Comparison of ENCODE assay signal across 11 cellular contexts in genomic region chr5:93163010-93163663, GRCh38.
DNase-seq lines count a peak whose midpoint lies in the region; ATAC-seq and TF ChIP-seq lines count a peak whose summit lies in the region.
"Had no signal": no experiment of that assay in that cellular context is flagged by ENCODE, and none has a peak within 500 bp of the region (broad histone marks: within the 10 kb centered on the region; RNA-seq: fewer than 3 reads in every experiment).

No MANE protein-coding gene starts in this region.

- H3K18ac ChIP-seq in IMR-90 (ENCODE audit: low read depth, low read length) = no peak overlapping the region

- peak overlapping the region; percentile 23; the same call in 1 of the 2 replicates for H3K4me2 ChIP-seq in IMR-90 (ENCODE audit: low read depth, low read length)

- H3K27ac ChIP-seq in IMR-90 (ENCODE audit: insufficient read depth, low read length) (no peak overlapping the region), lung (ENCODE audit: low read depth in 1 of 2, low read length in 1 of 2) (no peak overlapping the region)

- H2BK120ac ChIP-seq in IMR-90 (ENCODE audit: low read depth, low read length) = no peak overlapping the region

- no peak overlapping the region; the same call in 1 of the 2 replicates for H3K9ac ChIP-seq in IMR-90 (ENCODE audit: low read depth, low read length)

- H2AFZ ChIP-seq in IMR-90 (replicated peaks; ENCODE audit: low read length, poor library complexity) = no peak overlapping the region

- no peak for TF ChIP-seq POLR2A in IMR-90 (IDR thresholded peaks at IDR 0.05; ENCODE audit: low read depth, low read length)

- no peak overlapping the region for H4K8ac ChIP-seq in IMR-90 (ENCODE audit: low read depth in 2 of 2, low read length in 2 of 2)

- intact Hi-C loops in IMR-90 (cut with micrococcal nuclease) = no loop called here

- H3K4me3 ChIP-seq in AG04449 (ENCODE audit: low read depth, low read length) (no peak overlapping the region), IMR-90 (ENCODE audit: insufficient read depth, low read depth, low read length) (no peak overlapping the region), lung (no peak overlapping the region)

- in situ Hi-C loops in IMR-90 (cut with MboI; ENCODE audit: low sequenced_read_pairs) = no loop called here

- H4K91ac ChIP-seq in IMR-90 (ENCODE audit: insufficient read depth, low read depth, low read length) = no peak overlapping the region

- no peaks in the 10 kb centered on the region for H3K27me3 ChIP-seq in IMR-90 (ENCODE audit: control insufficient read depth, insufficient read depth, low read length)
- H3K27me3 ChIP-seq in lung (ENCODE audit: control insufficient read depth, insufficient read depth) = no peaks in the 10 kb centered on the region

- peak overlapping the region; percentile 18; the same call in 1 of the 2 replicates for H3K56ac ChIP-seq in IMR-90 (ENCODE audit: extremely low read depth, insufficient read depth, low read length)

- H2BK15ac ChIP-seq in IMR-90 (ENCODE audit: low read depth, low read length) = no peak overlapping the region

- no peaks in the 10 kb centered on the region for H4K20me1 ChIP-seq in IMR-90 (ENCODE audit: insufficient read depth, low read length)

- TF ChIP-seq CTCF in AG04449 (IDR thresholded peaks at IDR 0.05; ENCODE audit: insufficient read depth, low read length, missing control alignments) (no peak), IMR-90 (conservative IDR thresholded peaks at IDR 0.05; ENCODE audit: low read depth, low read length) (no peak), lung (IDR thresholded peaks at IDR 0.05; ENCODE audit: control extremely low read depth, extremely low read depth) (no peak), GM20000 (IDR thresholded peaks at IDR 0.05; ENCODE audit: extremely low read depth, missing control alignments) (no peak)

- DNase-seq in AG04449 (ENCODE audit: low read depth, low spot score) (peak; percentile 83), IMR-90 (peak; percentile 88), cerebellar cortex (ENCODE audit: low spot score) (peak; percentile 47), lung (ENCODE audit: low spot score) (no peak), GM20000 (ENCODE audit: low spot score) (no peak), NCI-H345 treated with DMSO at 0.1 percent for 48 hours (lab: John Stamatoyannopoulos, UW; ENCODE audit: unreplicated experiment) (no peak)
- no peak for DNase-seq in activated CD8-positive, alpha-beta memory T cell treated with anti-CD3 and anti-CD28 coated beads, Interleukin-2, amount 50 U/mL, for 4 hours
- DNase-seq: activated CD4-positive, alpha-beta T cell treated with anti-CD3 and anti-CD28 coated beads, Interleukin-2, amount 10 ng/mL, durations not matched to agents 7 days and 5 days; activated naive CD8-positive, alpha-beta T cell treated with anti-CD3 and anti-CD28 coated beads for 36 hours; NCI-H1105 had no signal

- TF ChIP-seq RAD21 in IMR-90 (IDR thresholded peaks at IDR 0.05; ENCODE audit: low read length) = no peak

- no peak overlapping the region for H2AK5ac ChIP-seq in IMR-90 (ENCODE audit: low read depth, low read length)

- H2AK9ac ChIP-seq in IMR-90 (replicated peaks; ENCODE audit: low read depth, low read length, poor library complexity) = no peak overlapping the region

- H3K4me1 ChIP-seq in IMR-90 (ENCODE audit: control insufficient read depth, insufficient read depth, low read length) (peaks cover 11% of the 10 kb centered on the region), lung (ENCODE audit: control insufficient read depth in 2 of 2, insufficient read depth in 2 of 2, low read length in 2 of 2) (peaks cover 2 to 4% of the 10 kb centered on the region in 2 donors)

- peak overlapping the region; percentile 33; the same call in 1 of the 2 replicates for H3K4ac ChIP-seq in IMR-90 (ENCODE audit: low read depth, low read length)

- POLR2A ChIA-PET in AG04449 (lab: Yijun Ruan, JAX) = no interaction called here
- POLR2A ChIA-PET in IMR-90 (lab: Charles Lee; ENCODE audit: unreplicated experiment) = no interaction called here

- H3K9me1 ChIP-seq in IMR-90 (ENCODE audit: insufficient read depth, low read length) = peaks cover 7% of the 10 kb centered on the region

- peak; percentile 84 for ATAC-seq in IMR-90 (ENCODE audit: low read depth)
- peak; percentile 43 for ATAC-seq in lung (ENCODE audit: insufficient read depth, low FRiP score)
- ATAC-seq in GM19328 (IDR thresholded peaks at IDR 0.05; ENCODE audit: unreplicated experiment) = no peak

- dilution Hi-C loops in IMR-90 (cut with HindIII; ENCODE audit: low sequenced_read_pairs, unreplicated experiment) = no loop called here

- H3K9me3 ChIP-seq in IMR-90 (ENCODE audit: control insufficient read depth, insufficient read depth, low read length) = no peaks in the 10 kb centered on the region
- no peaks in the 10 kb centered on the region for H3K9me3 ChIP-seq in lung (ENCODE audit: control insufficient read depth in 2 of 2, insufficient read depth in 1 of 2, low read length in 1 of 2)

- H3K36me3 ChIP-seq in IMR-90 (ENCODE audit: control insufficient read depth, insufficient read depth, low read length) = no peaks in the 10 kb centered on the region
- no peaks in the 10 kb centered on the region for H3K36me3 ChIP-seq in lung (ENCODE audit: control insufficient read depth in 2 of 2, insufficient read depth in 2 of 2, low read length in 2 of 2)

- no peak overlapping the region for H4K5ac ChIP-seq in IMR-90 (ENCODE audit: low read depth, low read length)

- peak overlapping the region; percentile 85 for H2BK5ac ChIP-seq in IMR-90 (ENCODE audit: low read depth, low read length, poor library complexity, severe bottlenecking)

- CTCF ChIA-PET in AG04449 (lab: Yijun Ruan, JAX) (interaction anchor here (1.0 kb wide), 1 partner anchor 11 kb away, joined by 3 read pairs; no protein-coding TSS in a partner anchor), IMR-90 (lab: Yijun Ruan, JAX) (no interaction called here)

- no peak overlapping the region for H3K23ac ChIP-seq in IMR-90 (ENCODE audit: low read depth, low read length)

- H3K79me1 ChIP-seq in IMR-90 (ENCODE audit: low read depth in 1 of 2, low read length in 2 of 2) = no peaks in the 10 kb centered on the region

- no peak overlapping the region for H3K14ac ChIP-seq in IMR-90 (replicated peaks; ENCODE audit: low read depth, low read length)

- no peak overlapping the region for H2BK20ac ChIP-seq in IMR-90 (ENCODE audit: low read depth, low read length)

- BruUV-seq in IMR-90 (replicated peaks; lab: Mats Ljungman, UMichigan) = no TSS peak

TF ChIP-seq in IMR-90, 13 proteins besides CTCF, POLR2A, EP300 and RAD21:
- TF ChIP-seq RFX5 (IDR thresholded peaks at IDR 0.05; ENCODE audit: low read depth, low read length) = no peak
- no peak for TF ChIP-seq USF2 (IDR thresholded peaks at IDR 0.05; ENCODE audit: low read depth, low read length)
- no peak for TF ChIP-seq CHD1 (IDR thresholded peaks at IDR 0.05; ENCODE audit: low read depth, low read length)
- no peak for TF ChIP-seq MAZ (IDR thresholded peaks at IDR 0.05; ENCODE audit: borderline replicate concordance, low read depth, low read length)
- no peak for TF ChIP-seq FOS (IDR thresholded peaks at IDR 0.05; ENCODE audit: low read depth, low read length)
- TF ChIP-seq BHLHE40 (IDR thresholded peaks at IDR 0.05; ENCODE audit: low read depth, low read length) = no peak
- TF ChIP-seq MAFK (IDR thresholded peaks at IDR 0.05; ENCODE audit: low read depth, low read length) = no peak
- no peak for TF ChIP-seq SMC3 (IDR thresholded peaks at IDR 0.05; ENCODE audit: low read depth, low read length)
- no peak for TF ChIP-seq NFE2L2 (IDR thresholded peaks at IDR 0.05; ENCODE audit: low read depth, low read length)
- no peak for TF ChIP-seq ELK1 (IDR thresholded peaks at IDR 0.05; ENCODE audit: borderline replicate concordance, low read depth, low read length)
- no peak for TF ChIP-seq CEBPB (IDR thresholded peaks at IDR 0.05; ENCODE audit: low read depth, low read length)
- TF ChIP-seq RCOR1 (IDR thresholded peaks at IDR 0.05; ENCODE audit: insufficient replicate concordance, low read length) = no peak
- no peak for TF ChIP-seq MXI1 (IDR thresholded peaks at IDR 0.05; ENCODE audit: borderline replicate concordance, low read depth, low read length)

Comparison
In these comparisons a context has a peak if more than half of its experiments do, and no peak if none do; other contexts are left out.
1. DNase-seq: peak in AG04449 (single experiment), IMR-90 (single experiment) and cerebellar cortex (single experiment); none in lung (single experiment), GM20000 (single experiment), NCI-H345 treated with DMSO at 0.1 percent for 48 hours (single experiment) and activated CD8-positive, alpha-beta memory T cell treated with anti-CD3 and anti-CD28 coated beads, Interleukin-2, amount 50 U/mL, for 4 hours (single experiment).